1 cellular context compared by ENCODE assay signal in genomic region chr17:44925731-44926697, GRCh38.
TF ChIP-seq lines count a peak whose summit lies in the region.

No MANE protein-coding gene starts in this region.

TF ChIP-seq in HepG2, 621 proteins besides CTCF, POLR2A, EP300 and RAD21:
- TF ChIP-seq ZNF34 (CRISPR knock-in tag; IDR thresholded peaks at IDR 0.05; ENCODE audit: borderline replicate concordance): no peak
- TF ChIP-seq AGO2 (optimal IDR thresholded peaks at IDR 0.05; ENCODE audit: low read depth, low read length): peak; percentile 61
- no peak for TF ChIP-seq BRCA1 (CRISPR knock-in tag; IDR thresholded peaks at IDR 0.05)
- peak; percentile 8; the same call in 1 of the 2 replicates for TF ChIP-seq POLR2AphosphoS5 (IDR thresholded peaks at IDR 0.05; ENCODE audit: low read depth, low read length)
- no peak for TF ChIP-seq SIN3A (IDR thresholded peaks at IDR 0.05; ENCODE audit: borderline replicate concordance, low read depth, low read length)
- TF ChIP-seq ZBTB8A (CRISPR knock-in tag; IDR thresholded peaks at IDR 0.05; ENCODE audit: borderline replicate concordance, low read depth): no peak
- 0 out of 2 replicates have a peak, but pooled peaks have one; percentile 56 for TF ChIP-seq FOXO4 (CRISPR knock-in tag; conservative IDR thresholded peaks at IDR 0.05)
- no peak for TF ChIP-seq CC2D1A (CRISPR knock-in tag; IDR thresholded peaks at IDR 0.05)
